9 cellular contexts compared by ENCODE assay signal in the genomic region with DNA sequence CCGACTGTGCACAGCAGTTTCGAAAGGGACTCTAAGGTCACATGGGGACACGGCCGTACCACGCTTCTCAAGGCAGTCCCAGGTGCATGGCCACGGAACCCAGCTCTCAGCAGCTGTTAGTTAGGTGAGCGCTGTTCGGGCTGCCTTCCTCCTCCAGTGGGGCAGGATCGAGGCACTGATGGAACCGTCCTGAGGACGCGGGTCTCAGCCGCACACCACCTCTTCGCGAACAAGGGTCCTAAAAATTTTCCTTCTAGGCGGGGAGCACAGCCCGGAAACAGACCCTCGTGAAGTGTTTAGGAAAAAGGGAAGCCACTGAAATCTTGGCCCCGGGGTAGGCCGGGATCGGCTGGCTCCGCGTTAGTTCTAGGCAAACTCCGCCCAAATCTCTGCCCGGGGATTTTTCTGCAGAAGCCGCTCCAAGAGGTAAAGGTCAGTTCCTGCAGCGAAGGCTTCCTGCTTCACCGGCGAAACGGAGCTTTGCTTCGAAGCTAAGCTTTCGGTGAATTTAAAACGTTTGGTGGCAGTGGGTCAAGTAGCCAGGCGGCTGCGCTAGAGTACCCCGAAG. TPM values are rescaled to one million over a fixed set of nuclear protein-coding genes. Genes with fewer than 3 reads are reported as not detected.
DNase-seq lines count a peak whose midpoint lies in the region; ATAC-seq, FAIRE-seq and TF ChIP-seq lines count a peak whose summit lies in the region.
"Had no signal": no experiment of that assay in that cellular context is flagged by ENCODE, and none has a peak within 500 bp of the region (broad histone marks: within the 10 kb centered on the region; RNA-seq: fewer than 3 reads in every experiment).

No MANE protein-coding gene starts in this region.

- no peak for TF ChIP-seq POLR2A in gastroesophageal sphincter (IDR thresholded peaks at IDR 0.05)

- no peak for DNase-seq in activated naive CD4-positive, alpha-beta T cell treated with anti-CD3 and anti-CD28 coated beads, Interleukin-2, amount 10 ng/mL, durations not matched to agents 7 days and 5 days
- DNase-seq in activated naive CD4-positive, alpha-beta T cell (lab: John Stamatoyannopoulos, UW): no peak
- peak in 5 of 6 donors; percentile 32 to 68 (median 43) for DNase-seq in pancreas
- no peak for DNase-seq in NCI-H1417 treated with DMSO at 0.1 percent for 48 hours (lab: John Stamatoyannopoulos, UW)
- no peak for DNase-seq in DMS153 (lab: John Stamatoyannopoulos, UW)

- CTCF ChIA-PET in activated naive CD4-positive, alpha-beta T cell treated with anti-CD3 and anti-CD28 coated beads, Interleukin-2, amount 10 ng/mL, durations not matched to agents 7 days and 5 days (lab: Charles Lee): interaction anchor here (0.9 to 1.9 kb wide), 2 partner anchors 9 to 635 kb away, joined by 3 to 5 read pairs; no protein-coding TSS in a partner anchor

- TF ChIP-seq EP300 in gastroesophageal sphincter (IDR thresholded peaks at IDR 0.05): no peak

- H3K36me3 Mint-ChIP-seq in activated naive CD4-positive, alpha-beta T cell treated with anti-CD3 and anti-CD28 coated beads, Interleukin-2, amount 10 ng/mL, durations not matched to agents 7 days and 5 days: no peaks in the 10 kb centered on the region

- no peak for FAIRE-seq in pancreas (lab: Jason Lieb, UNC)

- H3K27me3 Mint-ChIP-seq in activated naive CD4-positive, alpha-beta T cell treated with anti-CD3 and anti-CD28 coated beads, Interleukin-2, amount 10 ng/mL, durations not matched to agents 7 days and 5 days: peaks cover 80% of the 10 kb centered on the region

- H3K27ac ChIP-seq in gastroesophageal sphincter: peak overlapping the region in 1 of 4 donors; percentile 38
- no peak overlapping the region for H3K27ac ChIP-seq in pancreas

- H3K36me3 ChIP-seq in gastroesophageal sphincter (no peaks in the 10 kb centered on the region), pancreas (no peaks in the 10 kb centered on the region)

- H3K9me3 ChIP-seq in gastroesophageal sphincter (no peaks in the 10 kb centered on the region), pancreas (no peaks in the 10 kb centered on the region)

- H3K4me3 Mint-ChIP-seq in activated naive CD4-positive, alpha-beta T cell treated with anti-CD3 and anti-CD28 coated beads, Interleukin-2, amount 10 ng/mL, durations not matched to agents 7 days and 5 days: peak overlapping the region; percentile 64

- 0 to 60% methylated on average over 2 to 8 of the region's 36 CpGs for WGBS in gastroesophageal sphincter (ENCODE audit: low coverage in 1 of 2), 2 donors
- 9 to 10% methylated on average over 36 of the region's 36 CpGs for WGBS in pancreas, 2 donors

- no peak overlapping the region for H3K27ac Mint-ChIP-seq in activated naive CD4-positive, alpha-beta T cell treated with anti-CD3 and anti-CD28 coated beads, Interleukin-2, amount 10 ng/mL, durations not matched to agents 7 days and 5 days

- intact Hi-C loops in pancreas (cut with DNase I): no loop called here

- H3K4me3 ChIP-seq in WI38 (ENCODE audit: low read depth, low read length) (peak overlapping the region; percentile 38), gastroesophageal sphincter (peak overlapping the region; percentile 10 to 64), pancreas (peak overlapping the region; percentile 36 to 85 (median 60))

- H3K4me1 ChIP-seq in gastroesophageal sphincter: peaks cover 0 to 32% (median 13%) of the 10 kb centered on the region in 3 donors
- peaks cover 0 to 5% (median 0%) of the 10 kb centered on the region in 3 donors for H3K4me1 ChIP-seq in pancreas

- TF ChIP-seq CTCF in WI38 (IDR thresholded peaks at IDR 0.05; ENCODE audit: low read depth, low read length) (no peak), gastroesophageal sphincter (IDR thresholded peaks at IDR 0.05) (no peak), pancreas (IDR thresholded peaks at IDR 0.05) (no peak)

- no peaks in the 10 kb centered on the region for H3K9me3 Mint-ChIP-seq in activated naive CD4-positive, alpha-beta T cell treated with anti-CD3 and anti-CD28 coated beads, Interleukin-2, amount 10 ng/mL, durations not matched to agents 7 days and 5 days

- H3K27me3 ChIP-seq in gastroesophageal sphincter (peaks cover 74% of the 10 kb centered on the region), pancreas (peaks cover 0 to 9% (median 0%) of the 10 kb centered on the region in 4 donors)

- ATAC-seq in gastroesophageal sphincter (no peak), pancreas (peak; percentile 63 to 77 (median 74)), GM18873 (IDR thresholded peaks at IDR 0.05; ENCODE audit: low FRiP score, unreplicated experiment) (no peak)

- H3K4me1 Mint-ChIP-seq in activated naive CD4-positive, alpha-beta T cell treated with anti-CD3 and anti-CD28 coated beads, Interleukin-2, amount 10 ng/mL, durations not matched to agents 7 days and 5 days: peaks cover 23% of the 10 kb centered on the region

RNA-seq across cellular contexts. Expression of gene GJB2, which starts 0.8 kb away (rescaled TPM):
- total RNA-seq in gastroesophageal sphincter: 10 to 100 TPM in 1 of 4 donors, 1 to 10 TPM in 2, under 1 TPM in 1; 0.54 to 57.5 (median 5.6) TPM
- 1 to 10 TPM in 3 of 6 donors, under 1 TPM in 3; 0.51 to 4.5 (median 1.2) TPM for total RNA-seq in pancreas
- under 1 TPM; 0.59 to 0.68 TPM for polyA plus RNA-seq in pancreas
- total RNA-seq: subcutaneous adipose tissue had no signal

RNA-seq across cellular contexts. Expression of gene GJA3, which starts 31.1 kb away (rescaled TPM):
- under 1 TPM in 2 of 4 donors, not detected in 2; 0.04 to 0.07 TPM for total RNA-seq in gastroesophageal sphincter
- total RNA-seq in pancreas: under 1 TPM; 0.03 to 0.15 (median 0.07) TPM
- under 1 TPM; 0.08 to 0.40 TPM for polyA plus RNA-seq in pancreas
- total RNA-seq: subcutaneous adipose tissue had no signal

RNA-seq across cellular contexts. Expression of gene GJB6, which starts 40.1 kb away (rescaled TPM):
- total RNA-seq in gastroesophageal sphincter (10 to 100 TPM in 1 of 4 donors, 1 to 10 TPM in 2, not detected in 1; 1.6 to 21.5 (median 2.8) TPM), pancreas (not detected)
- under 1 TPM; 0.08 to 0.09 TPM for polyA plus RNA-seq in pancreas
- total RNA-seq: subcutaneous adipose tissue had no signal

Comparison
In these comparisons a context has a peak if more than half of its experiments do, and no peak if none do; other contexts are left out.
1. DNase-seq: peak in pancreas (5 of 6); none in activated naive CD4-positive, alpha-beta T cell treated with anti-CD3 and anti-CD28 coated beads, Interleukin-2, amount 10 ng/mL, durations not matched to agents 7 days and 5 days (single experiment), activated naive CD4-positive, alpha-beta T cell (0 of 4), NCI-H1417 treated with DMSO at 0.1 percent for 48 hours (single experiment) and DMS153 (single experiment).
2. ATAC-seq: peak in pancreas (4 of 4); none in gastroesophageal sphincter (single experiment) and GM18873 (single experiment).
3. Peak in every context shown above with its lines, with median percentiles within 50 percentile points of each other: H3K4me3 ChIP-seq.